ENCODE assay signal across 22 cellular contexts in genomic region chr1:35085421-35085820, GRCh38. TPM values are rescaled to one million over a fixed set of nuclear protein-coding genes. Genes with fewer than 3 reads are reported as not detected.
DNase-seq lines count a peak whose midpoint lies in the region; ATAC-seq, FAIRE-seq and TF ChIP-seq lines count a peak whose summit lies in the region.
"Had no signal": no experiment of that assay in that cellular context is flagged by ENCODE, and none has a peak within 500 bp of the region (broad histone marks: within the 10 kb centered on the region; RNA-seq: fewer than 3 reads in every experiment).

No MANE protein-coding gene starts in this region.

- H3F3A ChIP-seq in Loucy (ENCODE audit: low read depth), result no peaks in the 10 kb centered on the region

- POLR2A ChIA-PET in endothelial cell of umbilical vein (lab: Charles Lee), result no interaction called here

- no peaks in the 10 kb centered on the region for H3K36me3 ChIP-seq in Loucy (ENCODE audit: insufficient read depth, low read length)
- H3K36me3 ChIP-seq in endothelial cell of umbilical vein (ENCODE audit: control insufficient read depth in 2 of 2, extremely low read depth in 1 of 2, insufficient read depth in 2 of 2, low read length in 2 of 2), result no peaks in the 10 kb centered on the region
- peaks cover 0 to 4% of the 10 kb centered on the region in 2 donors for H3K36me3 ChIP-seq in left lung
- H3K36me3 ChIP-seq: neutrophil, upper lobe of right lung had no signal

- intact Hi-C loops in endothelial cell of umbilical vein (cut with micrococcal nuclease) (no loop called here), left lung (cut with DNase I) (no loop called here)

- H3K9me2 ChIP-seq in Loucy (replicated peaks; ENCODE audit: low read depth, low read length), result no peaks in the 10 kb centered on the region

- CTCF ChIA-PET in endothelial cell of umbilical vein (lab: Charles Lee), result interaction anchor here (1.1 to 1.6 kb wide), 3 partner anchors 26 to 83 kb away, joined by 3 to 9 read pairs (median 3); no protein-coding TSS in a partner anchor

- dilution Hi-C loops in endothelial cell of umbilical vein (cut with MboI; ENCODE audit: extremely low pct_ligation_motif_present, low sequenced_read_pairs), result no loop called here

- peak overlapping the region; percentile 19 for H3K4me3 Mint-ChIP-seq in neural crest cell
- H3K4me3 Mint-ChIP-seq: activated CD8-positive, alpha-beta memory T cell treated with anti-CD3 and anti-CD28 coated beads, Interleukin-2, amount 10 ng/mL, durations not matched to agents 7 days and 5 days; B cell had no signal

- H3K9me1 ChIP-seq in endothelial cell of umbilical vein (replicated peaks; ENCODE audit: control insufficient read depth, extremely low read depth, insufficient read depth, low read length), result no peaks in the 10 kb centered on the region

- H3K9ac ChIP-seq in Loucy (ENCODE audit: low read depth, low read length, poor library complexity, severe bottlenecking), result peak overlapping the region; percentile 35
- H3K9ac ChIP-seq in endothelial cell of umbilical vein (replicated peaks; ENCODE audit: extremely low read depth, insufficient read depth, low read length), result no peak overlapping the region

- H3K27ac Mint-ChIP-seq in neural crest cell (ENCODE audit: unreplicated experiment), result no peak overlapping the region
- H3K27ac Mint-ChIP-seq: activated CD8-positive, alpha-beta memory T cell treated with anti-CD3 and anti-CD28 coated beads, Interleukin-2, amount 10 ng/mL, durations not matched to agents 7 days and 5 days; B cell had no signal

- no peaks in the 10 kb centered on the region for H3K9me3 Mint-ChIP-seq in neural crest cell

- H3K4me1 Mint-ChIP-seq in neural crest cell, result peaks cover 19% of the 10 kb centered on the region

- peak overlapping the region; percentile 23 for H3K4me3 ChIP-seq in Loucy (ENCODE audit: low read length, poor library complexity, severe bottlenecking)
- H3K4me3 ChIP-seq in endothelial cell of umbilical vein (replicated peaks in 1 of 3; ENCODE audit: insufficient read depth in 1 of 3, low read depth in 1 of 3, low read length in 3 of 3), result no peak overlapping the region
- H3K4me3 ChIP-seq in left lung, result no peak overlapping the region
- H3K4me3 ChIP-seq: PC-9, skin epidermis, upper lobe of right lung had no signal

- TF ChIP-seq CTCF in Loucy (conservative IDR thresholded peaks at IDR 0.05; ENCODE audit: low read length), result no peak
- no peak for TF ChIP-seq CTCF in endothelial cell of umbilical vein (IDR thresholded peaks at IDR 0.05; ENCODE audit: extremely low read depth in 1 of 2, insufficient read depth in 1 of 2, low read depth in 1 of 2, low read length in 2 of 2)
- no peak for TF ChIP-seq CTCF in neural crest cell (conservative IDR thresholded peaks at IDR 0.05)
- no peak for TF ChIP-seq CTCF in left lung (IDR thresholded peaks at IDR 0.05)

- H3K9me3 ChIP-seq in Loucy (ENCODE audit: insufficient read depth, low read depth, low read length), result no peaks in the 10 kb centered on the region
- H3K9me3 ChIP-seq in endothelial cell of umbilical vein (replicated peaks; ENCODE audit: control insufficient read depth, insufficient read depth, low read length), result no peaks in the 10 kb centered on the region
- no peaks in the 10 kb centered on the region for H3K9me3 ChIP-seq in left lung
- H3K9me3 ChIP-seq: neutrophil, upper lobe of right lung had no signal

- H3K4me1 ChIP-seq in Loucy (ENCODE audit: insufficient read depth, low read length, poor library complexity, severe bottlenecking) (peaks cover 59% of the 10 kb centered on the region), endothelial cell of umbilical vein (ENCODE audit: control insufficient read depth, extremely low read depth, insufficient read depth, low read length) (peaks cover 10% of the 10 kb centered on the region), left lung (peaks cover 0 to 7% of the 10 kb centered on the region in 2 donors)

- H3K36me3 Mint-ChIP-seq in neural crest cell (ENCODE audit: low read depth), result peaks cover 2% of the 10 kb centered on the region

- H4K20me1 ChIP-seq in Loucy (ENCODE audit: insufficient read depth, low read length, poor library complexity, severe bottlenecking), result peaks cover 9% of the 10 kb centered on the region
- no peaks in the 10 kb centered on the region for H4K20me1 ChIP-seq in endothelial cell of umbilical vein (replicated peaks; ENCODE audit: control insufficient read depth, extremely low read depth, insufficient read depth, low read length)

- H2AFZ ChIP-seq in Loucy (ENCODE audit: low read length) (no peak overlapping the region), endothelial cell of umbilical vein (ENCODE audit: low read depth, low read length) (no peak overlapping the region)
- H2AFZ ChIP-seq: PC-9 had no signal

- H3K27ac ChIP-seq in endothelial cell of umbilical vein (ENCODE audit: insufficient read depth, low read depth, low read length), result peak overlapping the region; percentile 5
- no peak overlapping the region for H3K27ac ChIP-seq in left lung
- H3K27ac ChIP-seq: neutrophil, PC-9, upper lobe of right lung had no signal

- TF ChIP-seq POLR2A in endothelial cell of umbilical vein (IDR thresholded peaks at IDR 0.05; ENCODE audit: low read depth, low read length), result no peak

- BruUV-seq in endothelial cell of umbilical vein (replicated peaks; lab: Mats Ljungman, UMichigan), result no TSS peak

- H3K27me3 ChIP-seq in Loucy (ENCODE audit: insufficient read depth, low read length, poor library complexity, severe bottlenecking), result no peaks in the 10 kb centered on the region
- H3K27me3 ChIP-seq in endothelial cell of umbilical vein (ENCODE audit: control insufficient read depth in 2 of 2, insufficient read depth in 2 of 2, low read length in 2 of 2), result no peaks in the 10 kb centered on the region
- no peaks in the 10 kb centered on the region for H3K27me3 ChIP-seq in left lung
- H3K27me3 ChIP-seq: neutrophil, upper lobe of right lung had no signal

- peak overlapping the region; percentile 99 for H3K4me2 ChIP-seq in Loucy (ENCODE audit: low read depth, low read length, poor library complexity, severe bottlenecking)
- no peak overlapping the region for H3K4me2 ChIP-seq in endothelial cell of umbilical vein (ENCODE audit: insufficient read depth, low read length)
- H3K4me2 ChIP-seq: PC-9 had no signal

- no peak for FAIRE-seq in endothelial cell of umbilical vein (lab: Jason Lieb, UNC)

- peak; percentile 39 for DNase-seq in EL
- peak; percentile 34 for DNase-seq in endothelial cell of umbilical vein (ENCODE audit: low read depth, low spot score)
- no peak for DNase-seq in neural crest cell (ENCODE audit: low read depth, low spot score)
- DNase-seq in left lung, result no peak
- DNase-seq in stimulated activated CD4-positive, alpha-beta T cell treated with anti-CD3 and anti-CD28 coated beads, Interleukin-4, amount 100 ng/mL, for 24 hours, result no peak
- DNase-seq: activated CD4-positive, CD25-positive, alpha-beta regulatory T cell treated with anti-CD3 and anti-CD28 coated beads, Interleukin-2, amount 50 U/mL, for 72 hours; activated CD8-positive, alpha-beta memory T cell treated with anti-CD3 and anti-CD28 coated beads, Interleukin-2, amount 10 ng/mL, durations not matched to agents 7 days and 5 days; activated gamma-delta T cell treated with Interleukin-2 at 50 U/mL for 16 hours; effector CD4-positive, alpha-beta T cell; HCEC 1CT; NCI-H1436; NCI-H510A treated with DMSO at 0.1 percent for 48 hours; stimulated activated naive CD4-positive, alpha-beta T cell; T-helper 1 cell; upper lobe of right lung had no signal

- ATAC-seq in HG03432 (IDR thresholded peaks at IDR 0.05; ENCODE audit: unreplicated experiment) (no peak), left lung (no peak), HG02642 (IDR thresholded peaks at IDR 0.05; ENCODE audit: poor library complexity, unreplicated experiment) (no peak)
- ATAC-seq: activated CD8-positive, alpha-beta memory T cell treated with anti-CD3 and anti-CD28 coated beads, Interleukin-2, amount 10 ng/mL, durations not matched to agents 7 days and 5 days; upper lobe of right lung had no signal

- H3K79me2 ChIP-seq in Loucy (ENCODE audit: insufficient read depth, low read length) (peaks cover 96% of the 10 kb centered on the region), endothelial cell of umbilical vein (ENCODE audit: control insufficient read depth, insufficient read depth, low read length) (peaks cover 77% of the 10 kb centered on the region)

- H3K27me3 Mint-ChIP-seq in neural crest cell (ENCODE audit: low read depth), result no peaks in the 10 kb centered on the region
- H3K27me3 Mint-ChIP-seq: activated CD8-positive, alpha-beta memory T cell treated with anti-CD3 and anti-CD28 coated beads, Interleukin-2, amount 10 ng/mL, durations not matched to agents 7 days and 5 days; B cell had no signal

TF ChIP-seq in endothelial cell of umbilical vein, 7 proteins besides CTCF, POLR2A, EP300 and RAD21 (continues in another document):
- no peak for TF ChIP-seq JUN (IDR thresholded peaks at IDR 0.05; ENCODE audit: borderline replicate concordance, insufficient read depth, insufficient read length, low read depth)
- no peak for TF ChIP-seq GATA2 (IDR thresholded peaks at IDR 0.05; ENCODE audit: insufficient read depth, insufficient read length, low read depth, low read length)
- TF ChIP-seq FOS (IDR thresholded peaks at IDR 0.05; ENCODE audit: borderline replicate concordance, insufficient read depth, low read length), result no peak
- TF ChIP-seq MYC (IDR thresholded peaks at IDR 0.05; ENCODE audit: low read depth, low read length), result no peak
- no peak for TF ChIP-seq EZH2 (IDR thresholded peaks at IDR 0.05; ENCODE audit: borderline replicate concordance, low read depth, low read length, severe bottlenecking)

RNA-seq across cellular contexts. Expression of gene ZMYM1, which starts 6.2 kb away (rescaled TPM):
- 20.7 and 21.4 TPM in 2 replicates for total RNA-seq in endothelial cell of umbilical vein
- 5.2 and 5.8 TPM in 2 replicates for polyA plus RNA-seq in endothelial cell of umbilical vein
- 6.8 and 6.9 TPM in 2 replicates for polyA plus RNA-seq in endothelial cell of umbilical vein (2011; cell fraction: cytosol; rRNA removed)
- 20.8 and 21.6 TPM in 2 replicates for polyA plus RNA-seq in endothelial cell of umbilical vein (2011; cell fraction: nucleus; rRNA removed)
- 5.3 and 10.0 TPM in 2 replicates for polyA plus RNA-seq in endothelial cell of umbilical vein (2012)
- 25.2 and 31.4 TPM in 2 replicates for polyA minus RNA-seq in endothelial cell of umbilical vein
- polyA minus RNA-seq in endothelial cell of umbilical vein (2011; cell fraction: cytosol; rRNA and poly(A)+ RNA removed), result 23.1 TPM
- 13.4 and 36.4 TPM in 2 replicates for polyA minus RNA-seq in endothelial cell of umbilical vein (2011; cell fraction: nucleus; rRNA and poly(A)+ RNA removed)
- total RNA-seq in neural crest cell, result 29.3 and 32.2 TPM in 2 replicates
- 10 to 100 TPM; 16.1 to 16.5 TPM for total RNA-seq in left lung

RNA-seq across cellular contexts. Expression of gene ZMYM6, which starts 53.7 kb away (rescaled TPM):
- total RNA-seq in endothelial cell of umbilical vein (15.6 and 17.2 TPM in 2 replicates), neural crest cell (19.2 and 23.2 TPM in 2 replicates), left lung (10 to 100 TPM; 19.7 to 20.5 TPM)
- polyA plus RNA-seq in endothelial cell of umbilical vein, result 5.2 and 6.4 TPM in 2 replicates
- polyA plus RNA-seq in endothelial cell of umbilical vein (2011; cell fraction: cytosol; rRNA removed), result 3.8 and 4.7 TPM in 2 replicates
- 37.1 and 53.9 TPM in 2 replicates for polyA plus RNA-seq in endothelial cell of umbilical vein (2011; cell fraction: nucleus; rRNA removed)
- polyA plus RNA-seq in endothelial cell of umbilical vein (2012), result 9.8 and 15.5 TPM in 2 replicates
- 30.7 and 32.9 TPM in 2 replicates for polyA minus RNA-seq in endothelial cell of umbilical vein
- 3.3 TPM for polyA minus RNA-seq in endothelial cell of umbilical vein (2011; cell fraction: cytosol; rRNA and poly(A)+ RNA removed)
- 31.3 and 49.8 TPM in 2 replicates for polyA minus RNA-seq in endothelial cell of umbilical vein (2011; cell fraction: nucleus; rRNA and poly(A)+ RNA removed)

Comparison
In these comparisons a context has a peak if more than half of its experiments do, and no peak if none do; other contexts are left out.
1. DNase-seq: peak in EL (single experiment) and endothelial cell of umbilical vein (single experiment); none in neural crest cell (single experiment), left lung (0 of 2) and stimulated activated CD4-positive, alpha-beta T cell treated with anti-CD3 and anti-CD28 coated beads, Interleukin-4, amount 100 ng/mL, for 24 hours (single experiment).